8 cellular contexts compared by ENCODE assay signal in the genomic region with DNA sequence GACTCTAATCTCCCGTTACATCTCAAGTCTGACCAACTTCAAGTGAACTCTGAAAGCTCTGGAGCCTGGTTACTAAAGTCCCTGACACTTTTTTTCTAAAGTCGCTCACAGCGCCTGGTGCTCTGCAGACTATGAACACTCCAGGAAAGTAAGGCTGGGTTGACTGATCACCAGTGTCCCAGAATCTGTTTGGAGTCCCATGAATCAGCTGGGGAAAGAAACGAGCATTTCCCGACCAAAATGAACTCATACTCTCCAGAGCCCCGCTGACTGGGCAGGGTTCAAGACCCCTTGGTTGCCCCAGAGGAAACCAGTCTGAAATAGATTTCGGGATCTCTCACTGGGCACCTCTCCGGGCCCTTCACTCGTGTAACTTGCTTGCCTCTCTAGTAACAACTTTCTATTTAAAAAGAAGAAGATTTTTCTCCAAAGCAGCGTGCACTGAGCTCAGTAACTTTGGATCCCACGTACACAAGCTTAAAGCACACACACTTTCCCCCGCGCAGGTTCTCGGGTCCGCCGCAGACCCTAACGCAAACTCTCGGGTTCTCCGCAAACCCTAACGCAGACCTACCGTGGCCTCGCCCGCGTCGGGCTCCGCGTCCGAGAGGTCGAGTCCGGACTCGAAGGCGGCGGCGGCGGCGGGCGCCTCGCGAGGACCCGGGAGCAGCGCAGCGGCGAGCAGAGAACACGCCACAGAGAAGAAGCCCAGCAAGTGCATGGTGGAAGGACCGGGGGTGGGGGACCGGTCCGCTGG. TPM values are rescaled to one million over a fixed set of nuclear protein-coding genes. Genes with fewer than 3 reads are reported as not detected.
DNase-seq lines count a peak whose midpoint lies in the region; ATAC-seq and TF ChIP-seq lines count a peak whose summit lies in the region.

No MANE protein-coding gene starts in this region.

- peaks cover 21% of the 10 kb centered on the region for H3K27me3 Mint-ChIP-seq in GM23338 (ENCODE audit: insufficient read depth, low read depth, poor library complexity)
- H3K27me3 Mint-ChIP-seq in T-helper 17 cell: peaks cover 41% of the 10 kb centered on the region

- H3K9me3 ChIP-seq in T-helper 17 cell (ENCODE audit: control insufficient read depth, low read length, poor library complexity, severe bottlenecking): no peaks in the 10 kb centered on the region
- no peaks in the 10 kb centered on the region for H3K9me3 ChIP-seq in heart right ventricle

- H3F3A ChIP-seq in GM23338 (replicated peaks; ENCODE audit: low read depth): 0 out of 2 replicates have a peak, but pooled peaks cover 3% of the 10 kb centered on the region

- 0 out of 2 replicates have a peak, but pooled peaks cover 3% of the 10 kb centered on the region for H4K20me1 ChIP-seq in GM23338 (replicated peaks; ENCODE audit: insufficient read depth)

- no peak overlapping the region for H3K27ac Mint-ChIP-seq in GM23338
- no peak overlapping the region for H3K27ac Mint-ChIP-seq in T-helper 17 cell

- no peak overlapping the region for H3K27ac ChIP-seq in GM23338 (ENCODE audit: low read depth)
- H3K27ac ChIP-seq in heart right ventricle: peak overlapping the region; percentile 60 to 89 (median 84)

- peak overlapping the region; percentile 80 for H3K4me3 Mint-ChIP-seq in GM23338
- peak overlapping the region; percentile 28 for H3K4me3 Mint-ChIP-seq in T-helper 17 cell

- intact Hi-C loops in heart right ventricle (cut with DNase I): loop anchor here in 9 of 10 donors (2.0 to 10.0 kb wide), 10 partner anchors 224 to 414 kb away; no protein-coding TSS in a partner anchor

- H3K36me3 Mint-ChIP-seq in GM23338 (ENCODE audit: low read depth) (no peaks in the 10 kb centered on the region), T-helper 17 cell (ENCODE audit: low read depth) (peaks cover 3% of the 10 kb centered on the region)

- TF ChIP-seq CTCF in GM23338 (conservative IDR thresholded peaks at IDR 0.05; ENCODE audit: low read depth in 2 of 2): no peak
- TF ChIP-seq CTCF in heart right ventricle (IDR thresholded peaks at IDR 0.05): no peak

- H3K27me3 ChIP-seq in GM23338 (ENCODE audit: insufficient read depth) (peaks cover 32% of the 10 kb centered on the region), heart right ventricle (peaks cover 0 to 49% (median 0%) of the 10 kb centered on the region in 7 donors)

- peak overlapping the region; percentile 85 for H3K4me2 ChIP-seq in GM23338

- H3K79me2 ChIP-seq in GM23338 (replicated peaks; ENCODE audit: insufficient read depth): no peaks in the 10 kb centered on the region; the same call in 1 of the 2 replicates

- H3K36me3 ChIP-seq in GM23338 (ENCODE audit: insufficient read depth) (no peaks in the 10 kb centered on the region), heart right ventricle (no peaks in the 10 kb centered on the region)

- H3K4me1 Mint-ChIP-seq in GM23338 (peaks cover 6% of the 10 kb centered on the region; the same call in 1 of the 3 replicates), T-helper 17 cell (peaks cover 3% of the 10 kb centered on the region)

- H3K4me3 ChIP-seq in GM23338 (peak overlapping the region; percentile 79), heart right ventricle (peak overlapping the region; percentile 58 to 80 (median 76))

- peak; percentile 8 for DNase-seq in COR-L47 (lab: John Stamatoyannopoulos, UW)
- peak; percentile 58 for DNase-seq in GM23338 (ENCODE audit: low spot score)
- no peak for DNase-seq in T-helper 17 cell
- DNase-seq in heart right ventricle: peak; percentile 6 to 16
- peak; percentile 77 for DNase-seq in retina
- no peak for DNase-seq in middle frontal gyrus (ENCODE audit: extremely low spot score, low spot score)
- no peak for DNase-seq in NCI-H1930 (lab: John Stamatoyannopoulos, UW)
- DNase-seq in SHP77 (lab: John Stamatoyannopoulos, UW): no peak

- H2AFZ ChIP-seq in GM23338: peak overlapping the region; percentile 99

- peak; percentile 55 for ATAC-seq in GM23338
- ATAC-seq in T-helper 17 cell: no peak
- peak in 7 of 8 donors; percentile 3 to 51 (median 13) for ATAC-seq in heart right ventricle

- no peaks in the 10 kb centered on the region for H3K4me1 ChIP-seq in GM23338 (ENCODE audit: insufficient read depth)
- H3K4me1 ChIP-seq in heart right ventricle: peaks cover 0 to 9% (median 0%) of the 10 kb centered on the region in 9 donors

- H3K9me2 ChIP-seq in GM23338 (ENCODE audit: insufficient read depth): no peaks in the 10 kb centered on the region

- WGBS in heart right ventricle, 2 donors: 2% methylated on average over 43 to 47 of the region's 47 CpGs

- H3K9me3 Mint-ChIP-seq in GM23338: no peaks in the 10 kb centered on the region

TF ChIP-seq in GM23338, 12 proteins besides CTCF, POLR2A, EP300 and RAD21:
- TF ChIP-seq EZH2 (IDR thresholded peaks at IDR 0.05; ENCODE audit: low read depth, unreplicated experiment) (peak; percentile 37), ZNF331 (CRISPR knock-in tag; IDR thresholded peaks at IDR 0.05; ENCODE audit: low read depth) (no peak)

RNA-seq across cellular contexts. Expression of gene VEGFC, which starts 1.0 kb away (rescaled TPM):
- 1.0 and 1.1 TPM in 2 replicates for total RNA-seq in GM23338 (2014; rRNA removed; shearing (Covaris generic))
- polyA plus RNA-seq in GM23338 (2016; fragmentation: Nextera tagmentation; extraction: Ambion mirVana) (0.71 and 0.87 TPM in 2 replicates), heart right ventricle (1 to 10 TPM; 5.4 to 8.5 TPM)
- total RNA-seq in T-helper 17 cell (1 to 10 TPM in 1 of 2 donors, not detected in 1; 1.8 TPM), heart right ventricle (10 to 100 TPM in 3 of 10 donors, 1 to 10 TPM in 7; 5.4 to 14.4 (median 9.1) TPM)

Comparison
In these comparisons a context has a peak if more than half of its experiments do, and no peak if none do; other contexts are left out.
1. DNase-seq: peak in COR-L47 (single experiment), GM23338 (single experiment), heart right ventricle (2 of 2) and retina (single experiment); none in T-helper 17 cell (0 of 3), middle frontal gyrus (single experiment), NCI-H1930 (0 of 2) and SHP77 (0 of 2).